Comparison of ENCODE assay signal across 23 cellular contexts in the genomic region with DNA sequence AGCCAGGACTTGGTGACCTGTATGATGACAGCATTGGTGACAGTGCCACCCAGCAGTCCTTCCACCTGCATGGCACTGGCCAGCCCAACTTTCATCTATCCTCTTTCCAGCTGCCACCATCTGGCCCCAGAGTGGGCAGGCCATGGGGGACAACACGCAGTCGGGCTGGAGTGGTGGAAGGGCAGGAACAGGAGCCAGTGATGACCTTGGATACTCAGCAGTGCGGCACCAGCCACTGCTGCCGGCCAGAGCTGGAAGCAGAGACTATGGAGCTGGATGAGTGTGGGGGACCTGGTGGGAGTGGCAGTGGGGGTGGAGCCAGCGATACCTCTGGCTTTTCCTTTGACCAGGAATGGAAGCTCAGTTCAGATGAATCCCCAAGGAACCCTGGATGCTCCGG.
"Had no signal": no experiment of that assay in that cellular context is flagged by ENCODE, and none has a peak within 500 bp of the region (broad histone marks: within the 10 kb centered on the region; RNA-seq: fewer than 3 reads in every experiment).

No MANE protein-coding gene starts in this region.

- H3K4me3 Mint-ChIP-seq: endodermal cell, naive B cell, nephron had no signal

- H3K36me3 Mint-ChIP-seq: naive B cell had no signal

- H3K4me1 ChIP-seq: foreskin keratinocyte, uterus had no signal

- H3K4me2 ChIP-seq: hepatocyte had no signal

- H3K9me3 Mint-ChIP-seq: endodermal cell, naive B cell, nephron had no signal

- H2AFZ ChIP-seq: hepatocyte had no signal

- DNase-seq: effector CD4-positive, alpha-beta T cell; endodermal cell; erythroblast; foreskin keratinocyte; head of caudate nucleus; kidney; left cardiac atrium; left ventricle myocardium inferior; mesendoderm; naive B cell; psoas muscle; retina; sigmoid colon; stimulated activated CD4-positive, alpha-beta T cell treated with anti-CD3 and anti-CD28 coated beads, Interleukin-2, amount 100 ng/mL, for 24 hours; stimulated activated naive CD4-positive, alpha-beta T cell treated with Interleukin-2 at 50 U/mL for 16 hours; trophoblast cell; uterus had no signal

- H3K27me3 ChIP-seq: foreskin keratinocyte, hepatocyte, neutrophil, sigmoid colon, uterus had no signal

- H3K4me3 ChIP-seq: coronary artery, hepatocyte, left ventricle myocardium inferior, lung, psoas muscle, sigmoid colon, skin epidermis, uterus had no signal

- H3K4me1 Mint-ChIP-seq: endodermal cell, naive B cell had no signal

- H3K9me3 ChIP-seq: left ventricle myocardium inferior, neutrophil, psoas muscle, sigmoid colon, uterus had no signal

- H3K27ac ChIP-seq: foreskin keratinocyte, hepatocyte, left ventricle myocardium inferior, neutrophil, psoas muscle, skin epidermis, uterus had no signal

- H3K27ac Mint-ChIP-seq: endodermal cell, nephron had no signal

- ATAC-seq: foreskin keratinocyte had no signal

- H3K36me3 ChIP-seq: uterus had no signal
